Comparison of ENCODE assay signal across 23 cellular contexts in the genomic region with DNA sequence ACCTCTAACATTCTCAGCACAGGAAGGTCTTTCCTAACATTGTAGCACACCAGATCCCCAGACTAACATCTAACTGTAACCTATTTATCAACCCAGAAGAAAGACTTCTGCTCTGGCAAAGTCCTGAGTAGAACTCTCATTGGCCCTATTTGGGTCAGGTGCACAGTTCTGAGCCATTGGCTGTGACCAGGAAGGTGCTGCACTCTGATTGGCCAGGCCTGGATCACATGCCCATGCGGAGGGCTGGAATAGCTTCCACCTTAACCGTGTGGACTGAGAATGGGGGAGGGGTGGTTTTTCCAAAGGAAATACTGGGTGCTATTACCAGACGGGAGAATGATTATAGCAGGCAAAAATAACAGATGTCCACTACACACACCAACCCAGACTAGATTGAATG. TPM values are rescaled to one million over a fixed set of nuclear protein-coding genes. Genes with fewer than 3 reads are reported as not detected.
DNase-seq lines count a peak whose midpoint lies in the region; ATAC-seq and TF ChIP-seq lines count a peak whose summit lies in the region.
"Had no signal": no experiment of that assay in that cellular context is flagged by ENCODE, and none has a peak within 500 bp of the region (broad histone marks: within the 10 kb centered on the region; RNA-seq: fewer than 3 reads in every experiment).

No MANE protein-coding gene starts in this region.

- ATAC-seq in SK-N-SH treated with all-trans-retinoic acid at 6 μM for 48 hours (no peak), HG02938 (IDR thresholded peaks at IDR 0.05; ENCODE audit: unreplicated experiment) (peak; percentile 34), HG03039 (IDR thresholded peaks at IDR 0.05; ENCODE audit: unreplicated experiment) (no peak), lower lobe of right lung (no peak)
- ATAC-seq: activated T-helper 17 cell treated with anti-CD3 and anti-CD28 coated beads, Interleukin-2, amount 50 U/mL, for 72 hours; left colon; stimulated activated effector memory CD8-positive, alpha-beta T cell treated with anti-CD3 and anti-CD28 coated beads, Interleukin-12 subunit alpha, Interleukin-12 subunit beta, amount 100 ng/mL, for 72 hours had no signal

- H3K4me2 ChIP-seq in SK-N-SH = no peak overlapping the region

- no peaks in the 10 kb centered on the region for H3K9me2 ChIP-seq in SK-N-SH

- H3K27ac ChIP-seq in SK-N-SH (ENCODE audit: low read depth in 2 of 2, low read length in 1 of 2) (no peak overlapping the region), lower lobe of right lung (no peak overlapping the region)
- H3K27ac ChIP-seq: C4-2B, coronary artery, Peyer's patch, SK-N-MC had no signal

- no peaks in the 10 kb centered on the region for H3K4me1 ChIP-seq in SK-N-SH (ENCODE audit: control insufficient read depth in 1 of 2, insufficient read depth in 2 of 2, low read depth in 1 of 2, low read length in 1 of 2)
- no peaks in the 10 kb centered on the region for H3K4me1 ChIP-seq in lower lobe of right lung
- H3K4me1 ChIP-seq: Peyer's patch had no signal

- H3K9me3 ChIP-seq in SK-N-SH (no peaks in the 10 kb centered on the region), lower lobe of right lung (no peaks in the 10 kb centered on the region)
- H3K9me3 ChIP-seq: Peyer's patch had no signal

- intact Hi-C loops in lower lobe of right lung (cut with DNase I) = no loop called here

- H3K27me3 ChIP-seq in SK-N-SH (ENCODE audit: insufficient read depth) (peaks cover 7% of the 10 kb centered on the region; the same call in 1 of the 2 replicates), lower lobe of right lung (ENCODE audit: low read depth) (peaks cover 18% of the 10 kb centered on the region)

- WGBS in SK-N-SH (ENCODE audit: low lambda C conversion rate) = 40% methylated on average over 3 of the region's 3 CpGs

- no peaks in the 10 kb centered on the region for H3K79me2 ChIP-seq in SK-N-SH (ENCODE audit: insufficient read depth)

- H4K20me1 ChIP-seq in SK-N-SH (ENCODE audit: insufficient read depth) = no peaks in the 10 kb centered on the region

- no peak overlapping the region for H3K4me3 ChIP-seq in SK-N-SH (ENCODE audit: low read depth in 2 of 2, low read length in 1 of 2)
- H3K4me3 ChIP-seq in lower lobe of right lung = no peak overlapping the region
- H3K4me3 ChIP-seq: coronary artery, Peyer's patch, SK-N-MC had no signal

- TF ChIP-seq EP300 in SK-N-SH (IDR thresholded peaks at IDR 0.05; ENCODE audit: borderline replicate concordance in 1 of 2, low read depth in 1 of 2, low read length in 1 of 2) = no peak
- TF ChIP-seq EP300 in Ishikawa (IDR thresholded peaks at IDR 0.05; ENCODE audit: borderline replicate concordance) = no peak

- H3F3A ChIP-seq in SK-N-SH (replicated peaks; ENCODE audit: insufficient read depth) = no peaks in the 10 kb centered on the region

- no peak for TF ChIP-seq CTCF in SK-N-SH (IDR thresholded peaks at IDR 0.05)
- TF ChIP-seq CTCF in lower lobe of right lung (IDR thresholded peaks at IDR 0.05) = no peak

- POLR2A ChIA-PET in SK-N-SH (lab: Yijun Ruan, JAX) = no interaction called here

- H3K9ac ChIP-seq in SK-N-SH = no peak overlapping the region

- no peak overlapping the region for H2AFZ ChIP-seq in SK-N-SH (ENCODE audit: low read depth)

- DNase-seq in SK-N-SH = no peak
- no peak for DNase-seq in H4 (ENCODE audit: low spot score)
- no peak for DNase-seq in lower lobe of right lung
- DNase-seq in NCI-H2196 (lab: John Stamatoyannopoulos, UW; ENCODE audit: unreplicated experiment) = no peak
- DNase-seq: activated CD4-positive, CD25-positive, alpha-beta regulatory T cell treated with anti-CD3 and anti-CD28 coated beads, Interleukin-2, amount 50 U/mL, for 72 hours; DMS153; left colon; NCI-H1436; NCI-H774; Peyer's patch; T1000 had no signal

- TF ChIP-seq RAD21 in SK-N-SH (IDR thresholded peaks at IDR 0.05; ENCODE audit: low read length) = no peak
- no peak for TF ChIP-seq RAD21 in Ishikawa (IDR thresholded peaks at IDR 0.05; ENCODE audit: low read depth)

- no peaks in the 10 kb centered on the region for H3K36me3 ChIP-seq in SK-N-SH (replicated peaks in 1 of 2; ENCODE audit: control insufficient read depth in 1 of 2, insufficient read depth in 2 of 2, low read length in 1 of 2)
- no peaks in the 10 kb centered on the region for H3K36me3 ChIP-seq in lower lobe of right lung
- H3K36me3 ChIP-seq: Peyer's patch had no signal

- CTCF ChIA-PET in SK-N-SH (lab: Yijun Ruan, JAX) = no interaction called here

TF ChIP-seq in SK-N-SH, 30 proteins besides CTCF, POLR2A, EP300 and RAD21:
- no peak for TF ChIP-seq RCOR1 (IDR thresholded peaks at IDR 0.05; ENCODE audit: low read length)
- TF ChIP-seq, protein P1, sequence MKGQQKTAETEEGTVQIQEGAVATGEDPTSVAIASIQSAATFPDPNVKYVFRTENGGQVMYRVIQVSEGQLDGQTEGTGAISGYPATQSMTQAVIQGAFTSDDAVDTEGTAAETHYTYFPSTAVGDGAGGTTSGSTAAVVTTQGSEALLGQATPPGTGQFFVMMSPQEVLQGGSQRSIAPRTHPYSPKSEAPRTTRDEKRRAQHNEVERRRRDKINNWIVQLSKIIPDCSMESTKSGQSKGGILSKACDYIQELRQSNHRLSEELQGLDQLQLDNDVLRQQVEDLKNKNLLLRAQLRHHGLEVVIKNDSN (IDR thresholded peaks at IDR 0.05; ENCODE audit: borderline replicate concordance, low read depth) = 0 out of 2 replicates have a peak, but pooled peaks have one; percentile 43

TF ChIP-seq in SK-N-SH treated with all-trans-retinoic acid at 6 μM for 48 hours, 23 proteins besides CTCF, POLR2A, EP300 and RAD21 (continues in another document):
- TF ChIP-seq OSR1 (CRISPR knock-in tag; IDR thresholded peaks at IDR 0.05) = no peak
- no peak for TF ChIP-seq ZFP30 (CRISPR knock-in tag; IDR thresholded peaks at IDR 0.05)
- no peak for TF ChIP-seq BACH2 (CRISPR knock-in tag; IDR thresholded peaks at IDR 0.05; ENCODE audit: borderline replicate concordance)
- TF ChIP-seq CSDC2 (CRISPR knock-in tag; IDR thresholded peaks at IDR 0.05) = no peak
- TF ChIP-seq ZNF70 (CRISPR knock-in tag; IDR thresholded peaks at IDR 0.05) = no peak
- TF ChIP-seq ZNF8 (CRISPR knock-in tag; IDR thresholded peaks at IDR 0.05) = no peak
- no peak for TF ChIP-seq CSRNP3 (CRISPR knock-in tag; IDR thresholded peaks at IDR 0.05)
- no peak for TF ChIP-seq ISL1 (CRISPR knock-in tag; IDR thresholded peaks at IDR 0.05)

TF ChIP-seq in Ishikawa, 13 proteins besides CTCF, POLR2A, EP300 and RAD21:
- no peak for TF ChIP-seq EGR1 (IDR thresholded peaks at IDR 0.05)
- TF ChIP-seq, protein P1 (IDR thresholded peaks at IDR 0.05) = peak; percentile 76

RNA-seq across cellular contexts. Expression of gene FEZF2, which starts 11.5 kb away (rescaled TPM):
- not detected in 2 replicates for polyA plus RNA-seq in SK-N-SH (2012; rRNA removed)
- not detected in 2 replicates for polyA plus RNA-seq in SK-N-SH (2012; cell fraction: cytosol; rRNA removed)
- not detected in 2 replicates for polyA plus RNA-seq in SK-N-SH (2012; cell fraction: nucleus; rRNA removed)
- total RNA-seq in H4 (2014; rRNA removed; shearing (Covaris generic)) = not detected in 2 replicates
- total RNA-seq in lower lobe of right lung = not detected
- total RNA-seq: A172; activated T-helper 17 cell treated with anti-CD3 and anti-CD28 coated beads, Interleukin-2, amount 50 U/mL, for 72 hours; left colon; mononuclear cell; Peyer's patch; renal cortical epithelial cell had no signal
